Comparison of ENCODE assay signal across 25 cellular contexts in genomic region chr12:124768462-124769165, GRCh38.
DNase-seq lines count a peak whose midpoint lies in the region; ATAC-seq and TF ChIP-seq lines count a peak whose summit lies in the region.
"Had no signal": no experiment of that assay in that cellular context is flagged by ENCODE, and none has a peak within 500 bp of the region (broad histone marks: within the 10 kb centered on the region; RNA-seq: fewer than 3 reads in every experiment).

No MANE protein-coding gene starts in this region.

- H3K79me2 ChIP-seq in hepatocyte: no peaks in the 10 kb centered on the region
- H3K79me2 ChIP-seq: parathyroid adenoma had no signal

- TF ChIP-seq POLR2A in gastrocnemius medialis (IDR thresholded peaks at IDR 0.05) (no peak), Peyer's patch (IDR thresholded peaks at IDR 0.05) (no peak)

- intact Hi-C loops in Panc1 (cut with micrococcal nuclease; ENCODE audit: unreplicated experiment) (loop anchor here (5.0 to 10.0 kb wide), 2 partner anchors 86 to 204 kb away; partner anchors contain the start of gene NCOR2), gastrocnemius medialis (cut with DNase I; ENCODE audit: low total_unique reads) (loop anchor here (5.0 to 10.0 kb wide), 3 partner anchors 144 to 311 kb away; no protein-coding TSS in a partner anchor)

- TF ChIP-seq CTCF in Panc1 (IDR thresholded peaks at IDR 0.05) (no peak), gastrocnemius medialis (IDR thresholded peaks at IDR 0.05 in 4 of 5, conservative IDR thresholded peaks at IDR 0.05 in 1 of 5) (no peak), Peyer's patch (IDR thresholded peaks at IDR 0.05) (no peak), hepatocyte (IDR thresholded peaks at IDR 0.05; ENCODE audit: poor library complexity) (no peak)

- H2AFZ ChIP-seq in hepatocyte: no peak overlapping the region
- H2AFZ ChIP-seq: parathyroid adenoma had no signal

- in situ Hi-C loops in Panc1 (cut with HindIII; ENCODE audit: low pct_unique_long_range_greater_than_20kb, low sequenced_read_pairs): no loop called here
- in situ Hi-C loops in gastrocnemius medialis (cut with MboI; ENCODE audit: low sequenced_read_pairs in 4 of 4): loop anchor here (5.0 to 25.0 kb wide), 9 partner anchors 194 to 736 kb away; no protein-coding TSS in a partner anchor

- H3K4me1 ChIP-seq in Panc1 (ENCODE audit: control insufficient read depth, insufficient read depth, low read length) (peaks cover 36% of the 10 kb centered on the region), gastrocnemius medialis (peaks cover 36 to 44% of the 10 kb centered on the region in 2 donors), Peyer's patch (peaks cover 0 to 23% (median 3%) of the 10 kb centered on the region in 4 donors), hepatocyte (ENCODE audit: insufficient read depth) (peaks cover 24% of the 10 kb centered on the region)
- H3K4me1 ChIP-seq: parathyroid adenoma had no signal

- DNase-seq in ELR (ENCODE audit: low read depth) (peak; percentile 48), Panc1 (ENCODE audit: low read depth, low spot score) (no peak), fibroblast of peridontal ligament (ENCODE audit: extremely low read depth) (peak; percentile 38), gastrocnemius medialis (no peak), Peyer's patch (no peak), hepatocyte (ENCODE audit: low spot score) (no peak), dermis blood vessel endothelial cell (no peak)
- no peak for DNase-seq in activated CD4-positive, alpha-beta T cell treated with anti-CD3 and anti-CD28 coated beads for 48 hours
- DNase-seq: activated CD4-positive, alpha-beta memory T cell treated with anti-CD3 and anti-CD28 coated beads for 36 hours; activated T-cell treated with anti-CD3 and anti-CD28 coated beads for 4 hours; amygdala; DMS153; effector memory CD8-positive, alpha-beta T cell; heart right ventricle; NCI-H1092; NCI-H2081 treated with DMSO at 0.1 percent for 48 hours; NCI-H446 treated with DMSO at 0.1 percent for 48 hours; Right ventricle myocardium superior; stimulated activated CD4-positive, alpha-beta T cell treated with anti-CD3 and anti-CD28 coated beads, Interleukin-1b, Interleukin-23, amount 100 ng/mL, for 48 hours; T-helper 1 cell; upper lobe of left lung had no signal

- no peaks in the 10 kb centered on the region for H3K9me2 ChIP-seq in hepatocyte (replicated peaks; ENCODE audit: insufficient read depth)

- no peaks in the 10 kb centered on the region for H3K27me3 ChIP-seq in Panc1 (ENCODE audit: control insufficient read depth, insufficient read depth, low read length)
- H3K27me3 ChIP-seq in gastrocnemius medialis: no peaks in the 10 kb centered on the region
- H3K27me3 ChIP-seq in Peyer's patch: no peaks in the 10 kb centered on the region
- H3K27me3 ChIP-seq in hepatocyte: no peaks in the 10 kb centered on the region
- H3K27me3 ChIP-seq: upper lobe of left lung had no signal

- no peak overlapping the region for H3K4me3 ChIP-seq in Panc1 (ENCODE audit: low read depth in 2 of 2, low read length in 2 of 2)
- H3K4me3 ChIP-seq in gastrocnemius medialis: no peak overlapping the region
- no peak overlapping the region for H3K4me3 ChIP-seq in Peyer's patch
- H3K4me3 ChIP-seq in hepatocyte: no peak overlapping the region
- H3K4me3 ChIP-seq: heart right ventricle, upper lobe of left lung had no signal

- WGBS in hepatocyte (ENCODE audit: low lambda C conversion rate, missing lambda C conversion rate): 78% methylated on average over 10 of the region's 11 CpGs

- peaks cover 6% of the 10 kb centered on the region; the same call in 1 of the 2 replicates for H3K9me3 ChIP-seq in Panc1 (ENCODE audit: control insufficient read depth, insufficient read depth, low read depth, low read length)
- H3K9me3 ChIP-seq in gastrocnemius medialis: no peaks in the 10 kb centered on the region
- H3K9me3 ChIP-seq in Peyer's patch: peaks cover 0 to 9% (median 4%) of the 10 kb centered on the region in 4 donors
- H3K9me3 ChIP-seq in hepatocyte (ENCODE audit: low read depth): no peaks in the 10 kb centered on the region

- no TSS peak for BruUV-seq in Panc1 (replicated peaks; lab: Mats Ljungman, UMichigan)

- CTCF ChIA-PET in Panc1 (lab: Charles Lee): no interaction called here

- ATAC-seq in Panc1: no peak; the same call in 1 of the 2 replicates
- no peak for ATAC-seq in gastrocnemius medialis
- ATAC-seq: effector memory CD8-positive, alpha-beta T cell; heart right ventricle had no signal

- H3K36me3 ChIP-seq in Panc1 (ENCODE audit: control insufficient read depth, insufficient read depth, low read length) (no peaks in the 10 kb centered on the region), gastrocnemius medialis (no peaks in the 10 kb centered on the region), Peyer's patch (no peaks in the 10 kb centered on the region), hepatocyte (replicated peaks; ENCODE audit: insufficient read depth, low read depth) (no peaks in the 10 kb centered on the region)
- H3K36me3 ChIP-seq: heart right ventricle, upper lobe of left lung had no signal

- POLR2A ChIA-PET in Panc1 (lab: Charles Lee): no interaction called here

- no peaks in the 10 kb centered on the region for H4K20me1 ChIP-seq in hepatocyte (ENCODE audit: insufficient read depth, poor library complexity, severe bottlenecking)

- H3K27ac ChIP-seq in Panc1 (ENCODE audit: low read length) (peak overlapping the region; percentile 75), gastrocnemius medialis (peak overlapping the region in 3 of 4 donors; percentile 48 to 62 (median 49)), Peyer's patch (no peak overlapping the region), hepatocyte (no peak overlapping the region)
- H3K27ac ChIP-seq: C4-2B, heart right ventricle, KMS-11, parathyroid adenoma, upper lobe of left lung, VCaP had no signal

- no peak overlapping the region for H3K4me2 ChIP-seq in hepatocyte
- H3K4me2 ChIP-seq: KMS-11 had no signal

Comparison
In these comparisons a context has a peak if more than half of its experiments do, and no peak if none do; other contexts are left out.
1. DNase-seq: peak in ELR (single experiment) and fibroblast of peridontal ligament (single experiment); none in Panc1 (single experiment), gastrocnemius medialis (0 of 2), activated CD4-positive, alpha-beta T cell treated with anti-CD3 and anti-CD28 coated beads for 48 hours (single experiment), Peyer's patch (0 of 3), hepatocyte (single experiment) and dermis blood vessel endothelial cell (single experiment).
2. H3K27ac ChIP-seq: peak in Panc1 (single experiment) and gastrocnemius medialis (3 of 4); none in Peyer's patch (0 of 4) and hepatocyte (single experiment).